ENCODE assay signal across 2 cellular contexts in genomic region chr19:35055715-35056179, GRCh38.
A peak's percentile ranks its signal among the peaks of the same experiment; 100 is the strongest.
TF ChIP-seq lines count a peak whose summit lies in the region.

No MANE protein-coding gene starts in this region.

TF ChIP-seq in Ishikawa, 13 proteins besides CTCF, POLR2A, EP300 and RAD21:
- no peak for TF ChIP-seq TAF1 (IDR thresholded peaks at IDR 0.05; ENCODE audit: low read depth)
- TF ChIP-seq REST (IDR thresholded peaks at IDR 0.05; ENCODE audit: low read depth) = no peak
- TF ChIP-seq CREB1 (IDR thresholded peaks at IDR 0.05; ENCODE audit: low read depth) = no peak
- no peak for TF ChIP-seq MAX (IDR thresholded peaks at IDR 0.05)
- TF ChIP-seq TCF12 (IDR thresholded peaks at IDR 0.05; ENCODE audit: low read depth) = no peak
- TF ChIP-seq YY1 (IDR thresholded peaks at IDR 0.05; ENCODE audit: low read depth) = no peak
- no peak for TF ChIP-seq EGR1 (IDR thresholded peaks at IDR 0.05)
- TF ChIP-seq TEAD4 (IDR thresholded peaks at IDR 0.05) = no peak
- TF ChIP-seq USF1 (IDR thresholded peaks at IDR 0.05) = no peak
- TF ChIP-seq FOXM1 (IDR thresholded peaks at IDR 0.05; ENCODE audit: borderline replicate concordance, low read depth) = no peak
- TF ChIP-seq CEBPB (IDR thresholded peaks at IDR 0.05) = no peak
- no peak for TF ChIP-seq ZBTB7A (IDR thresholded peaks at IDR 0.05; ENCODE audit: low read depth)
- TF ChIP-seq NFIC (IDR thresholded peaks at IDR 0.05) = no peak

TF ChIP-seq in HepG2, 621 proteins besides CTCF, POLR2A, EP300 and RAD21:
- TF ChIP-seq ADNP (CRISPR knock-in tag; IDR thresholded peaks at IDR 0.05) = no peak
- peak; percentile 36 for TF ChIP-seq STAG1 (CRISPR knock-in tag; IDR thresholded peaks at IDR 0.05)
- peak; percentile 72 for TF ChIP-seq RBM22 (optimal IDR thresholded peaks at IDR 0.05; ENCODE audit: low read length)
- TF ChIP-seq TARDBP (CRISPR knock-in tag; IDR thresholded peaks at IDR 0.05) = no peak
- TF ChIP-seq ZNF614 (CRISPR knock-in tag; IDR thresholded peaks at IDR 0.05; ENCODE audit: borderline replicate concordance) = no peak
- no peak for TF ChIP-seq HINFP (CRISPR knock-in tag; IDR thresholded peaks at IDR 0.05; ENCODE audit: low read depth)
- TF ChIP-seq ZBTB25 (CRISPR knock-in tag; IDR thresholded peaks at IDR 0.05) = no peak
- TF ChIP-seq ZBTB40 (IDR thresholded peaks at IDR 0.05) = no peak
- no peak for TF ChIP-seq ZBTB40 (CRISPR knock-in tag; IDR thresholded peaks at IDR 0.05)
- no peak for TF ChIP-seq MIER2 (CRISPR knock-in tag; IDR thresholded peaks at IDR 0.05)
- peak; percentile 31 for TF ChIP-seq XRCC5 (optimal IDR thresholded peaks at IDR 0.05; ENCODE audit: low read length)
- TF ChIP-seq ZNF724P (CRISPR knock-in tag; IDR thresholded peaks at IDR 0.05; ENCODE audit: borderline replicate concordance) = no peak
- no peak for TF ChIP-seq BRCA1 (CRISPR knock-in tag; IDR thresholded peaks at IDR 0.05)
- no peak for TF ChIP-seq SOX5 (CRISPR knock-in tag; IDR thresholded peaks at IDR 0.05; ENCODE audit: borderline replicate concordance)
- no peak for TF ChIP-seq IKZF4 (CRISPR knock-in tag; IDR thresholded peaks at IDR 0.05; ENCODE audit: borderline replicate concordance, low read depth, not compliant biosample characterization)
- no peak for TF ChIP-seq RNF219 (CRISPR knock-in tag; IDR thresholded peaks at IDR 0.05)
- TF ChIP-seq FOXK2 (IDR thresholded peaks at IDR 0.05) = no peak
- TF ChIP-seq TBP (CRISPR knock-in tag; IDR thresholded peaks at IDR 0.05) = no peak
- TF ChIP-seq MTF2 (CRISPR knock-in tag; IDR thresholded peaks at IDR 0.05; ENCODE audit: borderline replicate concordance) = no peak
- no peak for TF ChIP-seq NR2F1 (CRISPR knock-in tag; IDR thresholded peaks at IDR 0.05)
- peak; percentile 20; the same call in 1 of the 2 replicates for TF ChIP-seq ZNF687 (CRISPR knock-in tag; IDR thresholded peaks at IDR 0.05)
- no peak for TF ChIP-seq ZNF7 (CRISPR knock-in tag; IDR thresholded peaks at IDR 0.05)
- no peak for TF ChIP-seq ZNF354B (CRISPR knock-in tag; IDR thresholded peaks at IDR 0.05)
- TF ChIP-seq ZNF652 (CRISPR knock-in tag; IDR thresholded peaks at IDR 0.05; ENCODE audit: borderline replicate concordance, low read depth) = no peak
- TF ChIP-seq AGO2 (optimal IDR thresholded peaks at IDR 0.05; ENCODE audit: low read depth, low read length) = no peak
- no peak for TF ChIP-seq SRSF1 (optimal IDR thresholded peaks at IDR 0.05; ENCODE audit: low read depth, low read length)
- no peak for TF ChIP-seq ZBTB33 (CRISPR knock-in tag; IDR thresholded peaks at IDR 0.05)
- no peak for TF ChIP-seq ZNF292 (CRISPR knock-in tag; IDR thresholded peaks at IDR 0.05; ENCODE audit: borderline replicate concordance, low read depth)
- TF ChIP-seq HOXA7 (CRISPR knock-in tag; IDR thresholded peaks at IDR 0.05) = no peak
